In the genomic region with DNA sequence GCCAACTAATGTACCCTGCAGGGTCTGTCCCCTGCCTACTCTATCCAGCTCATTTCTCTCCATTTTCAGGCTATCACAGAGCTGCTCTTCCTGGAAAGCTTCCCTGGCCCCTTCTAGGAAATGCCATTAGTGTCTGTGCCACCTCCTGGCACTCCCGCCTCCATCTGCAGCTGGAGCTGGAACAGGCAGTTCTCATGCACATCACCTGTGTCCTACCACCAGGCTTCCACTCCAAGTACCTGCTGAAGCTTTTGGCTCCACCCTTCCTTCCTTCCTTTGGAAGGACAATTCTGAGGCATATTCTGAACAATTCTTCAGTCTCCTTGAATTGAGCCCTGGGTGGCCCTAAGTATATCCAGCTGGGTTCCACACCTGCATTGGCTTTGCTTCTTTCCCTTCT, we compare ENCODE assay signal across 15 cellular contexts.
"Had no signal": no experiment of that assay in that cellular context is flagged by ENCODE, and none has a peak within 500 bp of the region (broad histone marks: within the 10 kb centered on the region; RNA-seq: fewer than 3 reads in every experiment).

No MANE protein-coding gene starts in this region.

- H3K27ac ChIP-seq: foreskin keratinocyte, neutrophil, testis, tibial nerve had no signal

- H3K27me3 ChIP-seq: neutrophil, testis, tibial nerve had no signal

- H3K36me3 ChIP-seq: neutrophil, tibial nerve had no signal

- H3K4me1 ChIP-seq: foreskin keratinocyte, testis, tibial nerve had no signal

- H3K4me1 Mint-ChIP-seq: stimulated activated naive B cell treated with anti-CD40 and anti-IgM and Interleukin-4, amounts not matched to agents 10 μg/mL and 1 μg/mL and 100 μg/mL, for 72 hours; stimulated activated naive CD8-positive, alpha-beta T cell treated with anti-CD3 and anti-CD28 coated beads, Interleukin-15, amount 100 ng/mL, for 72 hours had no signal

- H3K9me3 ChIP-seq: neutrophil, testis had no signal

- H3K4me3 ChIP-seq: testis, tibial nerve had no signal

- H3K27ac Mint-ChIP-seq: effector memory CD8-positive, alpha-beta T cell; naive thymus-derived CD4-positive, alpha-beta T cell; stimulated activated naive B cell treated with anti-CD40 and anti-IgM and Interleukin-4, amounts not matched to agents 10 μg/mL and 1 μg/mL and 100 μg/mL, for 72 hours; stimulated activated naive CD8-positive, alpha-beta T cell treated with anti-CD3 and anti-CD28 coated beads, Interleukin-15, amount 100 ng/mL, for 72 hours had no signal

- ATAC-seq: effector memory CD8-positive, alpha-beta T cell; foreskin keratinocyte; naive thymus-derived CD4-positive, alpha-beta T cell; sciatic nerve; stimulated activated naive CD8-positive, alpha-beta T cell treated with anti-CD3 and anti-CD28 coated beads, Interleukin-15, amount 100 ng/mL, for 72 hours had no signal

- H3K36me3 Mint-ChIP-seq: stimulated activated naive B cell treated with anti-CD40 and anti-IgM and Interleukin-4, amounts not matched to agents 10 μg/mL and 1 μg/mL and 100 μg/mL, for 72 hours had no signal

- DNase-seq: effector memory CD8-positive, alpha-beta T cell; erythroblast; foreskin keratinocyte; hippocampal formation; kidney glomerular epithelial cell; mammary epithelial cell; naive thymus-derived CD4-positive, alpha-beta T cell; stimulated activated CD4-positive, alpha-beta T cell treated with anti-CD3 and anti-CD28 coated beads, Interleukin-2, amount 100 ng/mL, for 24 hours; stimulated activated CD4-positive, alpha-beta T cell treated with anti-CD3 and anti-CD28 coated beads, Interleukin-4, amount 100 ng/mL, for 4 hours; stimulated activated naive B cell treated with anti-CD40 and anti-IgM and Interleukin-4, amounts not matched to agents 10 μg/mL and 1 μg/mL and 100 μg/mL, for 72 hours; stimulated activated naive CD8-positive, alpha-beta T cell treated with anti-CD3 and anti-CD28 coated beads, Interleukin-15, amount 100 ng/mL, for 72 hours; testis had no signal

- H3K4me3 Mint-ChIP-seq: effector memory CD8-positive, alpha-beta T cell; naive thymus-derived CD4-positive, alpha-beta T cell; stimulated activated naive B cell treated with anti-CD40 and anti-IgM and Interleukin-4, amounts not matched to agents 10 μg/mL and 1 μg/mL and 100 μg/mL, for 72 hours; stimulated activated naive CD8-positive, alpha-beta T cell treated with anti-CD3 and anti-CD28 coated beads, Interleukin-15, amount 100 ng/mL, for 72 hours had no signal
